26 cellular contexts compared by ENCODE assay signal in genomic region chr22:45497268-45497667, GRCh38. TPM values are rescaled to one million over a fixed set of nuclear protein-coding genes. Genes with fewer than 3 reads are reported as not detected.
A peak's percentile ranks its signal among the peaks of the same experiment; 100 is the strongest.
DNase-seq lines count a peak whose midpoint lies in the region; ATAC-seq and TF ChIP-seq lines count a peak whose summit lies in the region.
"Had no signal": no experiment of that assay in that cellular context is flagged by ENCODE, and none has a peak within 500 bp of the region (broad histone marks: within the 10 kb centered on the region; RNA-seq: fewer than 3 reads in every experiment).

No MANE protein-coding gene starts in this region.

- no peaks in the 10 kb centered on the region for H4K20me1 ChIP-seq in fibroblast of lung (ENCODE audit: control insufficient read depth, extremely low read depth, insufficient read depth, low read length)

- H3K4me3 ChIP-seq in heart left ventricle: peak overlapping the region in 1 of 12 donors; percentile 27
- no peak overlapping the region for H3K4me3 ChIP-seq in right cardiac atrium (ENCODE audit: low read length)
- peak overlapping the region in 2 of 4 experiments; percentile 17 to 21 for H3K4me3 ChIP-seq in fibroblast of lung (replicated peaks in 1 of 4; ENCODE audit: control extremely low read depth in 1 of 4, insufficient read depth in 1 of 4, low read depth in 3 of 4, low read length in 4 of 4)
- H3K4me3 ChIP-seq in breast epithelium: no peak overlapping the region
- H3K4me3 ChIP-seq: ascending aorta, gastroesophageal sphincter, spleen, testis had no signal

- H3K36me3 Mint-ChIP-seq in mesothelial cell of epicardium (no peaks in the 10 kb centered on the region), T-helper 17 cell (ENCODE audit: low read depth) (peaks cover 2% of the 10 kb centered on the region)
- H3K36me3 Mint-ChIP-seq in CD4-positive, alpha-beta T cell (ENCODE audit: low read depth): no peaks in the 10 kb centered on the region
- H3K36me3 Mint-ChIP-seq: activated naive CD4-positive, alpha-beta T cell treated with anti-CD3 and anti-CD28 coated beads, Interleukin-2, amount 50 U/mL, for 72 hours; IgD-negative memory B cell; memory B cell; stimulated activated naive B cell treated with anti-CD40 and anti-IgM and Interleukin-4, amounts not matched to agents 10 μg/mL and 1 μg/mL and 100 μg/mL, for 72 hours had no signal

- H3K27me3 ChIP-seq in heart left ventricle (peaks cover 0 to 16% (median 0%) of the 10 kb centered on the region in 9 donors), right cardiac atrium (ENCODE audit: control insufficient read depth, insufficient read depth) (no peaks in the 10 kb centered on the region), fibroblast of lung (ENCODE audit: control insufficient read depth, insufficient read depth, low read length) (no peaks in the 10 kb centered on the region), breast epithelium (no peaks in the 10 kb centered on the region)
- peaks cover 18% of the 10 kb centered on the region for H3K27me3 ChIP-seq in CD4-positive, alpha-beta T cell (ENCODE audit: control insufficient read depth, insufficient read depth, low read length)
- H3K27me3 ChIP-seq: ascending aorta, testis had no signal

- 44 to 51% (median 48%) methylated on average over 5 of the region's 5 CpGs for WGBS in heart left ventricle, 4 donors
- WGBS in right cardiac atrium: 36% methylated on average over 5 of the region's 5 CpGs

- no peak for TF ChIP-seq POLR2A in heart left ventricle (IDR thresholded peaks at IDR 0.05)
- no peak for TF ChIP-seq POLR2A in breast epithelium (IDR thresholded peaks at IDR 0.05)

- H3K27ac ChIP-seq in heart left ventricle: peak overlapping the region in 8 of 12 donors; percentile 7 to 54 (median 33)
- no peak overlapping the region for H3K27ac ChIP-seq in right cardiac atrium (ENCODE audit: low read length)
- no peak overlapping the region for H3K27ac ChIP-seq in fibroblast of lung (ENCODE audit: insufficient read depth, low read length)
- H3K27ac ChIP-seq in breast epithelium: no peak overlapping the region
- no peak overlapping the region for H3K27ac ChIP-seq in CD4-positive, alpha-beta T cell (ENCODE audit: low read depth, low read length)
- H3K27ac ChIP-seq: epithelial cell of prostate, testis had no signal

- POLR2A ChIA-PET in CD4-positive, alpha-beta T cell (lab: Charles Lee): no interaction called here

- H3K27me3 Mint-ChIP-seq in mesothelial cell of epicardium (ENCODE audit: low read depth) (no peaks in the 10 kb centered on the region), T-helper 17 cell (peaks cover 69% of the 10 kb centered on the region)
- peaks cover 65% of the 10 kb centered on the region for H3K27me3 Mint-ChIP-seq in CD4-positive, alpha-beta T cell

- TF ChIP-seq CTCF in heart left ventricle (IDR thresholded peaks at IDR 0.05): no peak
- no peak for TF ChIP-seq CTCF in fibroblast of lung (conservative IDR thresholded peaks at IDR 0.05 in 1 of 2, IDR thresholded peaks at IDR 0.05 in 1 of 2; ENCODE audit: low read depth in 1 of 2, low read length in 2 of 2)
- TF ChIP-seq CTCF in mesothelial cell of epicardium (IDR thresholded peaks at IDR 0.05; ENCODE audit: unreplicated experiment): no peak
- no peak for TF ChIP-seq CTCF in breast epithelium (IDR thresholded peaks at IDR 0.05)
- TF ChIP-seq CTCF in CD4-positive, alpha-beta T cell (IDR thresholded peaks at IDR 0.05): no peak

- H3K27ac Mint-ChIP-seq in mesothelial cell of epicardium (peak overlapping the region; percentile 48), T-helper 17 cell (no peak overlapping the region)
- no peak overlapping the region for H3K27ac Mint-ChIP-seq in CD4-positive, alpha-beta T cell
- H3K27ac Mint-ChIP-seq: activated naive CD4-positive, alpha-beta T cell treated with anti-CD3 and anti-CD28 coated beads, Interleukin-2, amount 50 U/mL, for 72 hours; activated T-helper 17 cell treated with anti-CD3 and anti-CD28 coated beads, Interleukin-2, amount 50 U/mL, for 72 hours; CD8-positive, alpha-beta memory T cell; IgD-negative memory B cell; memory B cell; stimulated activated naive B cell treated with anti-CD40 and anti-IgM and Interleukin-4, amounts not matched to agents 10 μg/mL and 1 μg/mL and 100 μg/mL, for 72 hours had no signal

- no peaks in the 10 kb centered on the region for H3K36me3 ChIP-seq in heart left ventricle
- no peaks in the 10 kb centered on the region for H3K36me3 ChIP-seq in fibroblast of lung (ENCODE audit: control insufficient read depth, insufficient read depth, low read length)
- H3K36me3 ChIP-seq in breast epithelium: no peaks in the 10 kb centered on the region
- H3K36me3 ChIP-seq: ascending aorta, gastroesophageal sphincter, spleen had no signal

- no peak for ATAC-seq in heart left ventricle
- ATAC-seq in right cardiac atrium: no peak
- ATAC-seq in T-helper 17 cell: no peak
- ATAC-seq in GM18519 (IDR thresholded peaks at IDR 0.05; ENCODE audit: low FRiP score, unreplicated experiment): no peak
- ATAC-seq in CD4-positive, alpha-beta T cell (ENCODE audit: poor library complexity): no peak
- ATAC-seq: activated naive CD4-positive, alpha-beta T cell treated with anti-CD3 and anti-CD28 coated beads, Interleukin-2, amount 50 U/mL, for 72 hours; activated T-helper 17 cell treated with anti-CD3 and anti-CD28 coated beads, Interleukin-2, amount 50 U/mL, for 72 hours; stimulated activated naive B cell treated with anti-CD40 and anti-IgM and Interleukin-4, amounts not matched to agents 10 μg/mL and 1 μg/mL and 100 μg/mL, for 72 hours had no signal

- H3K4me1 ChIP-seq in heart left ventricle (peaks cover 0 to 38% (median 3%) of the 10 kb centered on the region in 12 donors), right cardiac atrium (ENCODE audit: control insufficient read depth, insufficient read depth, low read length) (peaks cover 6% of the 10 kb centered on the region), fibroblast of lung (ENCODE audit: control insufficient read depth, extremely low read depth, insufficient read depth, low read length) (peaks cover 15% of the 10 kb centered on the region), breast epithelium (no peaks in the 10 kb centered on the region)
- H3K4me1 ChIP-seq: testis had no signal

- H3K9ac ChIP-seq in fibroblast of lung (ENCODE audit: insufficient read depth, low read length): no peak overlapping the region

- H3K9me3 ChIP-seq in heart left ventricle: no peaks in the 10 kb centered on the region
- H3K9me3 ChIP-seq in right cardiac atrium (ENCODE audit: control insufficient read depth, low read length): no peaks in the 10 kb centered on the region
- H3K9me3 ChIP-seq in fibroblast of lung (ENCODE audit: control insufficient read depth, insufficient read depth, low read depth, low read length): no peaks in the 10 kb centered on the region
- no peaks in the 10 kb centered on the region for H3K9me3 ChIP-seq in breast epithelium
- no peaks in the 10 kb centered on the region for H3K9me3 ChIP-seq in T-helper 17 cell (ENCODE audit: control insufficient read depth, low read length, poor library complexity, severe bottlenecking)
- H3K9me3 ChIP-seq in CD4-positive, alpha-beta T cell (ENCODE audit: control insufficient read depth, low read length): no peaks in the 10 kb centered on the region
- H3K9me3 ChIP-seq: ascending aorta, gastroesophageal sphincter, spleen, testis had no signal

- H3K79me2 ChIP-seq in fibroblast of lung (ENCODE audit: control insufficient read depth, insufficient read depth, low read length): no peaks in the 10 kb centered on the region

- DNase-seq in heart left ventricle: no peak
- DNase-seq in right cardiac atrium: no peak
- peak in 1 of 2 donors; percentile 61 for DNase-seq in fibroblast of lung (ENCODE audit: low read depth in 2 of 2)
- DNase-seq in mesothelial cell of epicardium (ENCODE audit: low spot score in 2 of 2, unreplicated experiment in 2 of 2): no peak
- DNase-seq in breast epithelium (ENCODE audit: low spot score in 2 of 2): no peak
- no peak for DNase-seq in T-helper 17 cell
- no peak for DNase-seq in CD4-positive, alpha-beta T cell
- DNase-seq: CD8-positive, alpha-beta memory T cell; NCI-H1092 treated with DMSO at 0.1 percent for 48 hours; NCI-H2029; NCI-H526 treated with DMSO at 0.1 percent for 48 hours; nucleus accumbens; retina; spleen; stimulated activated CD4-positive, alpha-beta T cell treated with anti-CD3 and anti-CD28 coated beads, Interleukin-4, amount 100 ng/mL, for 24 hours; stimulated activated naive B cell treated with anti-CD40 and anti-IgM and Interleukin-4, amounts not matched to agents 10 μg/mL and 1 μg/mL and 100 μg/mL, for 72 hours; T-helper 2 cell; testis had no signal

- intact Hi-C loops in heart left ventricle (cut with DNase I): loop anchor here in 1 of 10 donors (5.0 kb wide), 1 partner anchor 40 kb away; no protein-coding TSS in a partner anchor
- intact Hi-C loops in right cardiac atrium (cut with DNase I): no loop called here
- intact Hi-C loops in breast epithelium (cut with DNase I; ENCODE audit: low total_unique reads): loop anchor here (10.0 kb wide), 1 partner anchor 248 kb away; no protein-coding TSS in a partner anchor
- intact Hi-C loops in CD4-positive, alpha-beta T cell (cut with DNase I, micrococcal nuclease): no loop called here

- H2AFZ ChIP-seq in fibroblast of lung (ENCODE audit: low read length): no peak overlapping the region

- H3K4me2 ChIP-seq in fibroblast of lung (ENCODE audit: extremely low read depth, insufficient read depth, low read length): peak overlapping the region; percentile 39

- H3K4me1 Mint-ChIP-seq in mesothelial cell of epicardium (peaks cover 28% of the 10 kb centered on the region), T-helper 17 cell (peaks cover 2% of the 10 kb centered on the region)
- no peaks in the 10 kb centered on the region for H3K4me1 Mint-ChIP-seq in CD4-positive, alpha-beta T cell (ENCODE audit: low read depth)
- H3K4me1 Mint-ChIP-seq: memory B cell; stimulated activated naive B cell treated with anti-CD40 and anti-IgM and Interleukin-4, amounts not matched to agents 10 μg/mL and 1 μg/mL and 100 μg/mL, for 72 hours had no signal

- peaks cover 8% of the 10 kb centered on the region for H3K9me3 Mint-ChIP-seq in mesothelial cell of epicardium
- H3K9me3 Mint-ChIP-seq in CD4-positive, alpha-beta T cell: no peaks in the 10 kb centered on the region
- H3K9me3 Mint-ChIP-seq: activated naive CD4-positive, alpha-beta T cell treated with anti-CD3 and anti-CD28 coated beads, Interleukin-2, amount 50 U/mL, for 72 hours; activated T-helper 17 cell treated with anti-CD3 and anti-CD28 coated beads, Interleukin-2, amount 50 U/mL, for 72 hours; IgD-negative memory B cell; memory B cell had no signal

- CTCF ChIA-PET in CD4-positive, alpha-beta T cell (lab: Charles Lee): no interaction called here

- H3K4me3 Mint-ChIP-seq in mesothelial cell of epicardium: no peak overlapping the region
- H3K4me3 Mint-ChIP-seq in T-helper 17 cell: no peak overlapping the region
- no peak overlapping the region for H3K4me3 Mint-ChIP-seq in CD4-positive, alpha-beta T cell
- H3K4me3 Mint-ChIP-seq: activated T-helper 17 cell treated with anti-CD3 and anti-CD28 coated beads, Interleukin-2, amount 50 U/mL, for 72 hours; IgD-negative memory B cell; memory B cell; stimulated activated naive B cell treated with anti-CD40 and anti-IgM and Interleukin-4, amounts not matched to agents 10 μg/mL and 1 μg/mL and 100 μg/mL, for 72 hours had no signal

RNA-seq across cellular contexts. Expression of gene FBLN1, which starts 5.4 kb away (rescaled TPM):
- total RNA-seq in heart left ventricle: 100 to 1,000 TPM in 1 of 9 donors, 10 to 100 TPM in 8; 30.0 to 239 (median 50.3) TPM
- polyA plus RNA-seq in heart left ventricle: 10 to 100 TPM; 22.4 to 36.8 TPM
- 100 to 1,000 TPM; 286 to 456 (median 397) TPM for total RNA-seq in right cardiac atrium
- polyA plus RNA-seq in right cardiac atrium: 228 TPM
- 209 and 270 TPM in 2 replicates for total RNA-seq in fibroblast of lung
- polyA plus RNA-seq in fibroblast of lung: 96.6 and 134 TPM in 2 replicates
- 162 and 217 TPM in 2 replicates for polyA plus RNA-seq in fibroblast of lung (2012)
- polyA minus RNA-seq in fibroblast of lung (ENCODE audit: low replicate concordance): 126 and 208 TPM in 2 replicates
- total RNA-seq in mesothelial cell of epicardium: 283 to 297 TPM (median 296 TPM) in 3 replicates
- 100 to 1,000 TPM; 115 to 293 (median 267) TPM for total RNA-seq in breast epithelium
- under 1 TPM; 0.34 to 0.90 TPM for total RNA-seq in T-helper 17 cell
- not detected for total RNA-seq in CD4-positive, alpha-beta T cell
- total RNA-seq: CD8-positive, alpha-beta memory T cell had no signal
- polyA plus RNA-seq: CD8-positive, alpha-beta memory T cell; IgD-negative memory B cell had no signal

Comparison
In these comparisons a context has a peak if more than half of its experiments do, and no peak if none do; other contexts are left out.
1. H3K27ac ChIP-seq: peak in heart left ventricle (8 of 12); none in right cardiac atrium (single experiment), fibroblast of lung (single experiment), breast epithelium (0 of 2) and CD4-positive, alpha-beta T cell (single experiment).
2. RNA of gene FBLN1, which starts 5.4 kb away (total RNA-seq): 286 to 456 TPM in right cardiac atrium, 283 to 297 TPM in mesothelial cell of epicardium, 209 to 270 TPM in fibroblast of lung, 115 to 293 TPM in breast epithelium and 30.0 to 239 TPM in heart left ventricle; 0.34 to 0.90 TPM in T-helper 17 cell and not detected in CD4-positive, alpha-beta T cell; every median in the first group is over 10 times any median in the second.